1 cellular context compared by ENCODE assay signal in genomic region chr19:50516859-50517703, GRCh38.
TF ChIP-seq lines count a peak whose summit lies in the region.

No MANE protein-coding gene starts in this region.

TF ChIP-seq in Ishikawa, 13 proteins besides CTCF, POLR2A, EP300 and RAD21 (continued from another document):
- TF ChIP-seq MAX (IDR thresholded peaks at IDR 0.05): no peak
TF ChIP-seq in Ishikawa: peak in this region for 1.
